Comparison of ENCODE assay signal across 10 cellular contexts in the genomic region with DNA sequence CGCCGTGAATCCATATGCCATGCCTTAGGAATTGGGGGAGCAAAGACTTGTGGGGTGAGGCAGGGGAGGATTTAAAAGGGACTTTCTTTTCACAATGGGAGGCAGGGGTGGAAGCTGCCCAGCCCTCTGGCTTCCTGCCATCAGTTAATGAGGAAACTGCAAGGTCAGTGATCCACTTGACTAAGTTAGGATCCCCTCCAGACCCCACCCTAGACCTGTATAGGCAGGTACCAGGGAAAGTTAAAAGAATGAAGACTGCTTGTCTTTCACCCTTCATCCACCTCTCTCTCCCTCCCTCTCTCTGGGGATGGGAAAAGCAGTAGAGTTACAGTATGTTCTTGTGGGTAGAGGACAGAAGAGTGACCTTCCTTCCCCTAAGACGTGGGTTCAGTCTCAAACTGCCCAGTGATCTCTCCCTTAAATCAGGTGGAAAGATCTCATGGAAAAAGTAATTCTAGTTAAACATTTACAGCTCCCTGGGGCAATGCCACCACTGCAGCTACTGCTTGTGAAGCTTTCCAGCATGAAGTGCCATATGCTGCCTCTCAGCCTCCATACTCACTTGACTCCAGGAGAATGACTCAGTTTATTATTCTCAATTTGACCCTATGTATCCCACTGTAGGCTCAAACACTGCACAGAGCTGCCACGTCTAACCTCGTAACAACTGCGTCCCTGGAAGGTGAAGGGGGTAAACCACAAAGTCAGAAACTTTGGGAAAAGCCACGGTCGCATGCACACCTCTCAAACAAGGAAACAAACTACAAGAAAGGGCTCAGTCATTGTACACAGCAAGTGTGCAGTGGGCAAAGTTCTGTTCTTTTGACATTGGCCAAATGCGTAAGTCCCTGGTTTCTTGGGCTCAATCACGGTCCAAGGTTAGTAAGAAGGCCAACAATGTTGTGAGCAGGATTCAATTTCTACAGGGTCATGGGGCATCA. TPM values are rescaled to one million over a fixed set of nuclear protein-coding genes. Genes with fewer than 3 reads are reported as not detected.
DNase-seq lines count a peak whose midpoint lies in the region; ATAC-seq and TF ChIP-seq lines count a peak whose summit lies in the region.
"Had no signal": no experiment of that assay in that cellular context is flagged by ENCODE, and none has a peak within 500 bp of the region (broad histone marks: within the 10 kb centered on the region; RNA-seq: fewer than 3 reads in every experiment).

No MANE protein-coding gene starts in this region.

- no peak for TF ChIP-seq CTCF in stomach (IDR thresholded peaks at IDR 0.05)

- peak overlapping the region; percentile 73 to 96 (median 84) for H3K4me3 ChIP-seq in stomach

- peaks cover 14% of the 10 kb centered on the region for H3K27me3 Mint-ChIP-seq in T-helper 2 cell treated with Interferon-gamma antibody and Interleukin-4, amounts not matched to agents 5 μg/mL and 100 μg/mL, for 36 hours (ENCODE audit: low read depth)
- H3K27me3 Mint-ChIP-seq in activated T-helper 2 cell treated with anti-CD3 and anti-CD28 coated beads, Interferon-gamma antibody, Interleukin-2, Interleukin-4, amounts not matched to agents 10 μg/mL and 5 μg/mL and 100 μg/mL, durations not matched to agents 14 hours and 24 hours and 36 hours (ENCODE audit: low read depth): peaks cover 12% of the 10 kb centered on the region
- H3K27me3 Mint-ChIP-seq in immature natural killer cell (ENCODE audit: low read depth in 3 of 3): peaks cover 2 to 6% (median 5%) of the 10 kb centered on the region in 3 donors

- peaks cover 11% of the 10 kb centered on the region for H3K4me1 Mint-ChIP-seq in T-helper 2 cell treated with Interferon-gamma antibody and Interleukin-4, amounts not matched to agents 5 μg/mL and 100 μg/mL, for 36 hours (ENCODE audit: low read depth)
- peaks cover 14% of the 10 kb centered on the region for H3K4me1 Mint-ChIP-seq in activated T-helper 2 cell treated with anti-CD3 and anti-CD28 coated beads, Interferon-gamma antibody, Interleukin-2, Interleukin-4, amounts not matched to agents 10 μg/mL and 5 μg/mL and 100 μg/mL, durations not matched to agents 14 hours and 24 hours and 36 hours (ENCODE audit: low read depth)
- H3K4me1 Mint-ChIP-seq in immature natural killer cell: peaks cover 19 to 27% of the 10 kb centered on the region in 2 donors

- H3K9me3 Mint-ChIP-seq in T-helper 2 cell treated with Interferon-gamma antibody and Interleukin-4, amounts not matched to agents 5 μg/mL and 100 μg/mL, for 36 hours: peaks cover 4% of the 10 kb centered on the region
- peaks cover 3% of the 10 kb centered on the region for H3K9me3 Mint-ChIP-seq in activated T-helper 2 cell treated with anti-CD3 and anti-CD28 coated beads, Interferon-gamma antibody, Interleukin-2, Interleukin-4, amounts not matched to agents 10 μg/mL and 5 μg/mL and 100 μg/mL, durations not matched to agents 14 hours and 24 hours and 36 hours
- no peaks in the 10 kb centered on the region for H3K9me3 Mint-ChIP-seq in immature natural killer cell

- no peak overlapping the region for H3K27ac Mint-ChIP-seq in T-helper 2 cell treated with Interferon-gamma antibody and Interleukin-4, amounts not matched to agents 5 μg/mL and 100 μg/mL, for 36 hours
- no peak overlapping the region for H3K27ac Mint-ChIP-seq in activated T-helper 2 cell treated with anti-CD3 and anti-CD28 coated beads, Interferon-gamma antibody, Interleukin-2, Interleukin-4, amounts not matched to agents 10 μg/mL and 5 μg/mL and 100 μg/mL, durations not matched to agents 14 hours and 24 hours and 36 hours
- peak overlapping the region in 2 of 6 donors; percentile 28 to 43 for H3K27ac Mint-ChIP-seq in immature natural killer cell

- DNase-seq in T-helper 2 cell treated with Interferon-gamma antibody and Interleukin-4, amounts not matched to agents 5 μg/mL and 100 μg/mL, for 36 hours (ENCODE audit: low spot score): no peak
- no peak for DNase-seq in T-helper 2 cell
- no peak for DNase-seq in activated T-helper 2 cell treated with anti-CD3 and anti-CD28 coated beads, Interferon-gamma antibody, Interleukin-2, Interleukin-4, amounts not matched to agents 10 μg/mL and 5 μg/mL and 100 μg/mL, durations not matched to agents 14 hours and 24 hours and 36 hours (ENCODE audit: low spot score)
- no peak for DNase-seq in immature natural killer cell
- peak; percentile 56 for DNase-seq in stomach
- no peak for DNase-seq in NCI-H82 (lab: John Stamatoyannopoulos, UW)
- no peak for DNase-seq in NCI-H128 (lab: John Stamatoyannopoulos, UW; ENCODE audit: unreplicated experiment)
- DNase-seq: AML-193, NCI-H2029 treated with DMSO at 0.1 percent for 48 hours had no signal

- TF ChIP-seq POLR2A in stomach (IDR thresholded peaks at IDR 0.05): peak in 1 of 4 donors; percentile 44

- H3K4me3 Mint-ChIP-seq in T-helper 2 cell treated with Interferon-gamma antibody and Interleukin-4, amounts not matched to agents 5 μg/mL and 100 μg/mL, for 36 hours: peak overlapping the region; percentile 94
- peak overlapping the region; percentile 91 for H3K4me3 Mint-ChIP-seq in activated T-helper 2 cell treated with anti-CD3 and anti-CD28 coated beads, Interferon-gamma antibody, Interleukin-2, Interleukin-4, amounts not matched to agents 10 μg/mL and 5 μg/mL and 100 μg/mL, durations not matched to agents 14 hours and 24 hours and 36 hours (ENCODE audit: low read depth)
- H3K4me3 Mint-ChIP-seq in immature natural killer cell: peak overlapping the region; percentile 93 to 98 (median 95)

- no peak for TF ChIP-seq EP300 in stomach (IDR thresholded peaks at IDR 0.05)

- no peaks in the 10 kb centered on the region for H3K27me3 ChIP-seq in stomach

- no peaks in the 10 kb centered on the region for H3K9me3 ChIP-seq in stomach

- peaks cover 14 to 38% (median 27%) of the 10 kb centered on the region in 4 donors for H3K4me1 ChIP-seq in stomach

- peaks cover 0 to 28% (median 17%) of the 10 kb centered on the region in 4 donors for H3K36me3 ChIP-seq in stomach

- peaks cover 11% of the 10 kb centered on the region for H3K36me3 Mint-ChIP-seq in T-helper 2 cell treated with Interferon-gamma antibody and Interleukin-4, amounts not matched to agents 5 μg/mL and 100 μg/mL, for 36 hours (ENCODE audit: low read depth)
- peaks cover 7% of the 10 kb centered on the region for H3K36me3 Mint-ChIP-seq in activated T-helper 2 cell treated with anti-CD3 and anti-CD28 coated beads, Interferon-gamma antibody, Interleukin-2, Interleukin-4, amounts not matched to agents 10 μg/mL and 5 μg/mL and 100 μg/mL, durations not matched to agents 14 hours and 24 hours and 36 hours (ENCODE audit: low read depth)
- peaks cover 0 to 10% (median 3%) of the 10 kb centered on the region in 3 donors for H3K36me3 Mint-ChIP-seq in immature natural killer cell

- ATAC-seq in GM21423 (IDR thresholded peaks at IDR 0.05; ENCODE audit: unreplicated experiment): no peak

- peak overlapping the region; percentile 87 to 91 (median 89) for H3K27ac ChIP-seq in stomach

- 31 to 66% (median 36%) methylated on average over 10 of the region's 10 CpGs for WGBS in stomach, 5 donors

- intact Hi-C loops in activated T-helper 2 cell treated with anti-CD3 and anti-CD28 coated beads, Interferon-gamma antibody, Interleukin-2, Interleukin-4, amounts not matched to agents 10 μg/mL and 5 μg/mL and 100 μg/mL, durations not matched to agents 14 hours and 24 hours and 36 hours (cut with micrococcal nuclease): no loop called here
- intact Hi-C loops in stomach (cut with DNase I; ENCODE audit: low total_unique reads): no loop called here

RNA-seq across cellular contexts. Expression of gene COA3, which starts 1.2 kb away (rescaled TPM):
- total RNA-seq in activated T-helper 2 cell treated with anti-CD3 and anti-CD28 coated beads, Interferon-gamma antibody, Interleukin-2, Interleukin-4, amounts not matched to agents 10 μg/mL and 5 μg/mL and 100 μg/mL, durations not matched to agents 14 hours and 24 hours and 36 hours: 51.2 and 51.7 TPM in 2 replicates
- polyA plus RNA-seq in immature natural killer cell (100 to 1,000 TPM; 162 to 221 (median 186) TPM), stomach (100 to 1,000 TPM; 201 to 268 (median 201) TPM)
- total RNA-seq in stomach: 100 to 1,000 TPM in 3 of 5 donors, 10 to 100 TPM in 2; 22.2 to 166 (median 121) TPM

RNA-seq across cellular contexts. Expression of gene CNTD1, which starts 1.3 kb away (rescaled TPM):
- total RNA-seq in activated T-helper 2 cell treated with anti-CD3 and anti-CD28 coated beads, Interferon-gamma antibody, Interleukin-2, Interleukin-4, amounts not matched to agents 10 μg/mL and 5 μg/mL and 100 μg/mL, durations not matched to agents 14 hours and 24 hours and 36 hours: 0.09 TPM in 1 of 2 replicates, not detected in the other
- under 1 TPM in 2 of 3 donors, not detected in 1; 0.10 to 0.40 TPM for polyA plus RNA-seq in immature natural killer cell
- 1 to 10 TPM in 2 of 5 donors, under 1 TPM in 1, not detected in 2; 0.29 to 2.2 (median 1.3) TPM for total RNA-seq in stomach
- polyA plus RNA-seq in stomach: 1 to 10 TPM; 1.3 to 2.4 (median 1.3) TPM

RNA-seq across cellular contexts. Expression of gene WNK4, which starts 16.9 kb away (rescaled TPM):
- 0.16 and 0.28 TPM in 2 replicates for total RNA-seq in activated T-helper 2 cell treated with anti-CD3 and anti-CD28 coated beads, Interferon-gamma antibody, Interleukin-2, Interleukin-4, amounts not matched to agents 10 μg/mL and 5 μg/mL and 100 μg/mL, durations not matched to agents 14 hours and 24 hours and 36 hours
- not detected for polyA plus RNA-seq in immature natural killer cell
- 10 to 100 TPM in 2 of 5 donors, 1 to 10 TPM in 3; 1.1 to 30.4 (median 4.9) TPM for total RNA-seq in stomach
- 1 to 10 TPM; 1.1 to 1.7 (median 1.3) TPM for polyA plus RNA-seq in stomach

RNA-seq across cellular contexts. Expression of gene VPS25, which starts 24.1 kb away (rescaled TPM):
- total RNA-seq in activated T-helper 2 cell treated with anti-CD3 and anti-CD28 coated beads, Interferon-gamma antibody, Interleukin-2, Interleukin-4, amounts not matched to agents 10 μg/mL and 5 μg/mL and 100 μg/mL, durations not matched to agents 14 hours and 24 hours and 36 hours: 88.8 and 90.4 TPM in 2 replicates
- polyA plus RNA-seq in immature natural killer cell: 10 to 100 TPM; 60.2 to 94.1 (median 90.2) TPM
- total RNA-seq in stomach: 10 to 100 TPM in 3 of 5 donors, 1 to 10 TPM in 2; 4.1 to 66.5 (median 12.9) TPM
- 10 to 100 TPM; 71.8 to 79.6 (median 75.5) TPM for polyA plus RNA-seq in stomach

RNA-seq across cellular contexts. Expression of gene BECN1, which starts 26.7 kb away (rescaled TPM):
- 97.2 and 104 TPM in 2 replicates for total RNA-seq in activated T-helper 2 cell treated with anti-CD3 and anti-CD28 coated beads, Interferon-gamma antibody, Interleukin-2, Interleukin-4, amounts not matched to agents 10 μg/mL and 5 μg/mL and 100 μg/mL, durations not matched to agents 14 hours and 24 hours and 36 hours
- polyA plus RNA-seq in immature natural killer cell: 100 to 1,000 TPM in 2 of 3 donors, 10 to 100 TPM in 1; 97.6 to 163 (median 135) TPM
- 100 to 1,000 TPM in 3 of 5 donors, 10 to 100 TPM in 2; 53.1 to 192 (median 124) TPM for total RNA-seq in stomach
- polyA plus RNA-seq in stomach: 10 to 100 TPM; 40.3 to 86.1 (median 65.2) TPM
